Comparison of ENCODE assay signal across 11 cellular contexts in the genomic region with DNA sequence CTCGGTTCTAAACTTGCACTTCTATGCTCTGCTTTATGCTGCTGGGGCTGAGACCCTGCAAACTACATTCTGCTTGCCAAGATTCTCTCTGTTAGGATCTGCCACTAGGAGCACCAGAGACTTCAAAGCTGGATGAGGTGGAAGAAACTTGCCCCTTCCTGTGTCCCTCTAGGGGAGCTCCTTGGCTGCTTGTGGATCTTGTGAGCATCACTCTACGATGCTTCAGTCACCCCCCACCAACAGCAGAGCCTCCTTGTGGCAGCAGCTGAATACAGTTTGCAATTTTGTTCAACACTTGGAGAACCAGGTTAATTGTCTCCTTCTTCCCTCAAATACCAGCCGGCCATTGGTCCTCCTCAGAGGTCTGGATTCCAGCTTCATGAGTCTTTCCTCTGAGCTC.
DNase-seq lines count a peak whose midpoint lies in the region; ATAC-seq and TF ChIP-seq lines count a peak whose summit lies in the region.
"Had no signal": no experiment of that assay in that cellular context is flagged by ENCODE, and none has a peak within 500 bp of the region (broad histone marks: within the 10 kb centered on the region; RNA-seq: fewer than 3 reads in every experiment).

No MANE protein-coding gene starts in this region.

- CTCF ChIA-PET in WTC11 (lab: Charles Lee) = interaction anchor here (0.6 to 1.9 kb wide), 43 partner anchors 9 to 960 kb away, joined by 3 to 26 read pairs (median 4); no protein-coding TSS in a partner anchor

- DNase-seq in Caki2 (ENCODE audit: low read depth) (peak; percentile 2), HT-29 (ENCODE audit: low spot score) (peak; percentile 67), WTC11 (ENCODE audit: low spot score) (peak; percentile 61), kidney epithelial cell (ENCODE audit: low read depth) (no peak), tibial artery (no peak), coronary artery (ENCODE audit: low spot score) (no peak)
- no peak for DNase-seq in activated T-cell treated with anti-CD3 and anti-CD28 coated beads, Interleukin-2, amount 50 U/mL, for 72 hours
- DNase-seq: activated effector memory CD4-positive, alpha-beta T cell treated with anti-CD3 and anti-CD28 coated beads, Interleukin-2, amount 50 U/mL, for 16 hours; GM23248 had no signal

- no peak for TF ChIP-seq CTCF in WTC11 (IDR thresholded peaks at IDR 0.05)
- TF ChIP-seq CTCF in kidney epithelial cell (IDR thresholded peaks at IDR 0.05; ENCODE audit: insufficient read depth, low read length, poor library complexity, severe bottlenecking) = peak; percentile 32
- TF ChIP-seq CTCF in tibial artery (IDR thresholded peaks at IDR 0.05) = no peak
- no peak for TF ChIP-seq CTCF in coronary artery (IDR thresholded peaks at IDR 0.05)

- H3K4me1 ChIP-seq in tibial artery = no peaks in the 10 kb centered on the region

- H3K9me3 Mint-ChIP-seq in WTC11 = no peaks in the 10 kb centered on the region
- H3K9me3 Mint-ChIP-seq in activated T-cell treated with anti-CD3 and anti-CD28 coated beads, Interleukin-2, amount 50 U/mL, for 72 hours = no peaks in the 10 kb centered on the region

- no peak overlapping the region for H3K4me3 Mint-ChIP-seq in WTC11
- H3K4me3 Mint-ChIP-seq in activated T-cell treated with anti-CD3 and anti-CD28 coated beads, Interleukin-2, amount 50 U/mL, for 72 hours = no peak overlapping the region

- ATAC-seq in WTC11 (peak; percentile 100), GM18909 (IDR thresholded peaks at IDR 0.05; ENCODE audit: poor library complexity, unreplicated experiment) (no peak)
- ATAC-seq in activated T-cell treated with anti-CD3 and anti-CD28 coated beads, Interleukin-2, amount 50 U/mL, for 72 hours (replicated peaks in 1 of 2) = no peak

- H3K4me3 ChIP-seq in kidney epithelial cell (ENCODE audit: low read depth, low read length) (no peak overlapping the region), tibial artery (no peak overlapping the region), coronary artery (no peak overlapping the region)
- H3K4me3 ChIP-seq: dorsolateral prefrontal cortex, GM23248 had no signal

- H3K36me3 ChIP-seq in kidney epithelial cell (ENCODE audit: control insufficient read depth, insufficient read depth, low read length) (no peaks in the 10 kb centered on the region), tibial artery (no peaks in the 10 kb centered on the region)

- H3K4me1 Mint-ChIP-seq in WTC11 = no peaks in the 10 kb centered on the region
- no peaks in the 10 kb centered on the region for H3K4me1 Mint-ChIP-seq in activated T-cell treated with anti-CD3 and anti-CD28 coated beads, Interleukin-2, amount 50 U/mL, for 72 hours (ENCODE audit: low read depth)

- in situ Hi-C loops in Caki2 (cut with HindIII; ENCODE audit: low pct_unique_long_range_greater_than_20kb, low sequenced_read_pairs) = no loop called here

- intact Hi-C loops in tibial artery (cut with DNase I; ENCODE audit: low total_unique reads) = no loop called here

- no peak overlapping the region for H3K27ac Mint-ChIP-seq in WTC11
- no peak overlapping the region for H3K27ac Mint-ChIP-seq in activated T-cell treated with anti-CD3 and anti-CD28 coated beads, Interleukin-2, amount 50 U/mL, for 72 hours

- H3K27me3 ChIP-seq in kidney epithelial cell (ENCODE audit: control insufficient read depth, insufficient read depth, low read length) = no peaks in the 10 kb centered on the region
- no peaks in the 10 kb centered on the region for H3K27me3 ChIP-seq in tibial artery

- H3K9me3 ChIP-seq in tibial artery = no peaks in the 10 kb centered on the region

- H3K27me3 Mint-ChIP-seq in WTC11 (ENCODE audit: low read depth) = no peaks in the 10 kb centered on the region
- peaks cover 12% of the 10 kb centered on the region for H3K27me3 Mint-ChIP-seq in activated T-cell treated with anti-CD3 and anti-CD28 coated beads, Interleukin-2, amount 50 U/mL, for 72 hours (ENCODE audit: low read depth)

- H3K36me3 Mint-ChIP-seq in WTC11 = no peaks in the 10 kb centered on the region
- H3K36me3 Mint-ChIP-seq in activated T-cell treated with anti-CD3 and anti-CD28 coated beads, Interleukin-2, amount 50 U/mL, for 72 hours (ENCODE audit: insufficient read depth in 2 of 2) = no peaks in the 10 kb centered on the region

- H3K27ac ChIP-seq in tibial artery (no peak overlapping the region), coronary artery (no peak overlapping the region)
- H3K27ac ChIP-seq: GM23248 had no signal

- POLR2A ChIA-PET in WTC11 (lab: Charles Lee) = no interaction called here

TF ChIP-seq in WTC11, 78 proteins besides CTCF, POLR2A, EP300 and RAD21:
- 0 out of 2 replicates have a peak, but pooled peaks have one; percentile 46 for TF ChIP-seq ETV6 (CRISPR knock-in tag; IDR thresholded peaks at IDR 0.05)
- TF ChIP-seq ZNF423 (CRISPR knock-in tag; IDR thresholded peaks at IDR 0.05) = peak; percentile 52; the same call in 1 of the 2 replicates
- no peak for TF ChIP-seq RELA (CRISPR knock-in tag; IDR thresholded peaks at IDR 0.05; ENCODE audit: borderline replicate concordance)
- no peak for TF ChIP-seq ATF2 (CRISPR knock-in tag; IDR thresholded peaks at IDR 0.05; ENCODE audit: borderline replicate concordance, low read depth)
TF ChIP-seq in WTC11: peak in this region for 2.

Comparison
In these comparisons a context has a peak if more than half of its experiments do, and no peak if none do; other contexts are left out.
1. DNase-seq: peak in Caki2 (single experiment), HT-29 (single experiment) and WTC11 (single experiment); none in kidney epithelial cell (single experiment), activated T-cell treated with anti-CD3 and anti-CD28 coated beads, Interleukin-2, amount 50 U/mL, for 72 hours (0 of 2), tibial artery (0 of 2) and coronary artery (single experiment).